Comparison of ENCODE assay signal across 12 cellular contexts in the genomic region with DNA sequence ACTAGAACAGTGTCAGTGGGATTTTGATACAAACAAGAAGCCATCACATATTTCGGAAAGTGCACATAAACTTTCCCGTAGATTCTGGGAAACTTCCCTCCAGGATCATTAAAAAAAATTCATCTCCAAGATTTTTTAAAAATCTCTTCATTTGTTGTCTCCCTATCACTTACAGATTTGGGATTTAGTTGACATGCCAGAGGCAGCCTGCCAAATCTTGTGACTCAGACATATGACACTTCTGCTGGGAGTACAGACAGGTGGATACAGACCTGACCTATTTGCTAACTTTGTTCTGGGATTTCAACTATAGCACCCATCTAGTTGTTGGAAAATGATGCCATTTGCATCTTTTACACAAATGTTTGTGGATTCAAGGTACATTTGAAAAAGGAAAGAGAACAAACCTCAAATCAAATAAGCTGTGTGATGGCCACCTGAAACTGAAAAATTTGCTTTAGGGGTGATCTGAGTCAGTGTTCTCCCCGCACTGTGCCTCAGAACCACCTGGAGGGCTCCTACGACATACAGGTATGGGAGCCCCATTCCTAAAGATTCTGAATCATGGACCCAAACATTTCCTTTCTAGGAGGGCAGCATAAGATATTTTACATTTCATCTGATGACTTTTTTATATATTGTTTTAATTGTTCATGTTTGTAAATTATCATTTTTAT. TPM values are rescaled to one million over a fixed set of nuclear protein-coding genes. Genes with fewer than 3 reads are reported as not detected.
DNase-seq lines count a peak whose midpoint lies in the region; ATAC-seq, FAIRE-seq and TF ChIP-seq lines count a peak whose summit lies in the region.
"Had no signal": no experiment of that assay in that cellular context is flagged by ENCODE, and none has a peak within 500 bp of the region (broad histone marks: within the 10 kb centered on the region; RNA-seq: fewer than 3 reads in every experiment).

No MANE protein-coding gene starts in this region.

- H3K4me3 ChIP-seq in left lung = no peak overlapping the region
- H3K4me3 ChIP-seq in vagina = no peak overlapping the region
- H3K4me3 ChIP-seq: dorsolateral prefrontal cortex had no signal

- FAIRE-seq in GM12892 (lab: Jason Lieb, UNC) = peak; percentile 38

- H3K36me3 ChIP-seq in left lung = no peaks in the 10 kb centered on the region
- no peaks in the 10 kb centered on the region for H3K36me3 ChIP-seq in vagina

- CTCF ChIA-PET in RWPE1 (lab: Yijun Ruan, JAX) = no interaction called here

- intact Hi-C loops in left lung (cut with DNase I) (no loop called here), vagina (cut with DNase I) (loop anchor here (5.0 kb wide), 1 partner anchor 1928 kb away; no protein-coding TSS in a partner anchor)

- no peak for DNase-seq in GM12892 (ENCODE audit: insufficient read length)
- DNase-seq in RWPE1 (ENCODE audit: low spot score) = peak; percentile 44
- DNase-seq in left lung = no peak
- DNase-seq in vagina (ENCODE audit: extremely low spot score in 2 of 2) = no peak
- no peak for DNase-seq in OCI-M1 (lab: John Stamatoyannopoulos, UW)
- no peak for DNase-seq in mesenteric fat pad (ENCODE audit: low spot score)
- DNase-seq: CD4-positive, alpha-beta T cell; dorsolateral prefrontal cortex; NCI-H1436 treated with DMSO at 0.1 percent for 48 hours; T-cell had no signal

- ATAC-seq in GM19455 (IDR thresholded peaks at IDR 0.05; ENCODE audit: unreplicated experiment) = peak; percentile 86
- ATAC-seq in HG03039 (IDR thresholded peaks at IDR 0.05; ENCODE audit: unreplicated experiment) = peak; percentile 74
- ATAC-seq in left lung = no peak
- ATAC-seq: T-cell had no signal

- H3K27me3 ChIP-seq in left lung (no peaks in the 10 kb centered on the region), vagina (no peaks in the 10 kb centered on the region)
- H3K27me3 ChIP-seq: dorsolateral prefrontal cortex had no signal

- TF ChIP-seq CTCF in RWPE1 (conservative IDR thresholded peaks at IDR 0.05; ENCODE audit: low read depth) (no peak), left lung (IDR thresholded peaks at IDR 0.05) (no peak), vagina (IDR thresholded peaks at IDR 0.05) (no peak)

- POLR2A ChIA-PET in RWPE1 (lab: Yijun Ruan, JAX; ENCODE audit: low non-redundant PET) = no interaction called here

- H3K9me3 ChIP-seq in left lung (no peaks in the 10 kb centered on the region), vagina (no peaks in the 10 kb centered on the region)

- TF ChIP-seq POLR2A in GM12892 (IDR thresholded peaks at IDR 0.05; ENCODE audit: low read depth, low read length) (no peak), vagina (IDR thresholded peaks at IDR 0.05) (no peak)

- H3K27ac ChIP-seq in RWPE1 (no peak overlapping the region), left lung (no peak overlapping the region), vagina (no peak overlapping the region)
- H3K27ac ChIP-seq: dorsolateral prefrontal cortex had no signal

- H3K4me1 ChIP-seq in left lung = no peaks in the 10 kb centered on the region
- no peaks in the 10 kb centered on the region for H3K4me1 ChIP-seq in vagina

RNA-seq across cellular contexts. Expression of gene CD2AP, which starts 21.9 kb away (rescaled TPM):
- polyA plus RNA-seq in GM12892 (2012; ENCODE audit: missing spikeins) = 23.9 TPM
- total RNA-seq in left lung (10 to 100 TPM; 38.8 to 46.0 TPM), vagina (23.6 TPM), mesenteric fat pad (22.9 TPM)
